In genomic region chr14:70822706-70823185, GRCh38 we compare ENCODE assay signal across 8 cellular contexts. TPM values are rescaled to one million over a fixed set of nuclear protein-coding genes. Genes with fewer than 3 reads are reported as not detected.
DNase-seq lines count a peak whose midpoint lies in the region; ATAC-seq and TF ChIP-seq lines count a peak whose summit lies in the region.

No MANE protein-coding gene starts in this region.

- H3K27ac ChIP-seq in foreskin keratinocyte, result no peak overlapping the region
- no peak overlapping the region for H3K27ac ChIP-seq in ovary

- H3K4me3 ChIP-seq in AG09309 (ENCODE audit: control insufficient read depth, low read depth, low read length), result peak overlapping the region; percentile 84
- peak overlapping the region; percentile 43 for H3K4me3 ChIP-seq in ovary

- no peaks in the 10 kb centered on the region for H3K9me3 Mint-ChIP-seq in activated CD8-positive, alpha-beta T cell treated with anti-CD3 and anti-CD28 coated beads for 36 hours

- 7 to 9% (median 7%) methylated on average over 19 of the region's 19 CpGs for WGBS in ovary, 3 donors

- TF ChIP-seq CTCF in AG09309 (IDR thresholded peaks at IDR 0.05; ENCODE audit: control insufficient read depth, insufficient read depth, low read depth, low read length, missing control alignments) (no peak), foreskin keratinocyte (conservative IDR thresholded peaks at IDR 0.05) (no peak), ovary (IDR thresholded peaks at IDR 0.05) (no peak)
- no peak for TF ChIP-seq CTCF in activated CD8-positive, alpha-beta T cell treated with anti-CD3 and anti-CD28 coated beads for 36 hours (IDR thresholded peaks at IDR 0.05)

- no peaks in the 10 kb centered on the region for H3K4me1 ChIP-seq in foreskin keratinocyte
- peaks cover 2% of the 10 kb centered on the region for H3K4me1 ChIP-seq in ovary (ENCODE audit: insufficient read depth)

- DNase-seq in AG09309 (ENCODE audit: low read depth) (no peak), HT-29 (ENCODE audit: low spot score) (peak; percentile 24), foreskin keratinocyte (no peak), ovary (peak; percentile 24 to 61 (median 34)), pons (ENCODE audit: low spot score) (no peak)
- no peak for DNase-seq in activated CD8-positive, alpha-beta T cell treated with anti-CD3 and anti-CD28 coated beads for 36 hours

- no peak for TF ChIP-seq EP300 in ovary (IDR thresholded peaks at IDR 0.05)

- POLR2A ChIA-PET in activated CD8-positive, alpha-beta T cell treated with anti-CD3 and anti-CD28 coated beads for 36 hours (lab: Charles Lee), result interaction anchor here (0.6 to 3.0 kb wide), 3 partner anchors 14 to 62 kb away, joined by 3 to 21 read pairs (median 14); partner anchors contain the start of gene MAP3K9

- no peak for ATAC-seq in activated CD8-positive, alpha-beta T cell treated with anti-CD3 and anti-CD28 coated beads for 36 hours
- ATAC-seq in foreskin keratinocyte (peak; percentile 45), GM18858 (IDR thresholded peaks at IDR 0.05; ENCODE audit: unreplicated experiment) (no peak), HG03469 (IDR thresholded peaks at IDR 0.05; ENCODE audit: unreplicated experiment) (no peak)

- H3K9me3 ChIP-seq in ovary, result no peaks in the 10 kb centered on the region

- peaks cover 30% of the 10 kb centered on the region for H3K27me3 Mint-ChIP-seq in activated CD8-positive, alpha-beta T cell treated with anti-CD3 and anti-CD28 coated beads for 36 hours

- H3K4me1 Mint-ChIP-seq in activated CD8-positive, alpha-beta T cell treated with anti-CD3 and anti-CD28 coated beads for 36 hours (ENCODE audit: low read depth), result peaks cover 15% of the 10 kb centered on the region

- no peak overlapping the region for H3K27ac Mint-ChIP-seq in activated CD8-positive, alpha-beta T cell treated with anti-CD3 and anti-CD28 coated beads for 36 hours

- TF ChIP-seq POLR2A in ovary (IDR thresholded peaks at IDR 0.05), result no peak

- peak overlapping the region; percentile 73 for H3K4me3 Mint-ChIP-seq in activated CD8-positive, alpha-beta T cell treated with anti-CD3 and anti-CD28 coated beads for 36 hours

- H3K36me3 ChIP-seq in ovary, result no peaks in the 10 kb centered on the region

- peaks cover 3% of the 10 kb centered on the region for H3K36me3 Mint-ChIP-seq in activated CD8-positive, alpha-beta T cell treated with anti-CD3 and anti-CD28 coated beads for 36 hours (ENCODE audit: low read depth)

- H3K27me3 ChIP-seq in foreskin keratinocyte (peaks cover 12% of the 10 kb centered on the region), ovary (no peaks in the 10 kb centered on the region)

- CTCF ChIA-PET in activated CD8-positive, alpha-beta T cell treated with anti-CD3 and anti-CD28 coated beads for 36 hours (lab: Charles Lee), result interaction anchor here (0.7 to 7.1 kb wide), 3 partner anchors 84 to 154 kb away, joined by 3 to 72 read pairs (median 9); partner anchors contain the start of gene PCNX1

- intact Hi-C loops in activated CD8-positive, alpha-beta T cell treated with anti-CD3 and anti-CD28 coated beads for 36 hours (cut with micrococcal nuclease), result no loop called here
- intact Hi-C loops in ovary (cut with DNase I), result loop anchor here in 3 of 4 donors (5.0 to 10.0 kb wide), 2 partner anchors 85 to 152 kb away; partner anchors contain the start of gene PCNX1 (in 1 of the 3)

RNA-seq across cellular contexts. Expression of gene MAP3K9, which starts 13.4 kb away (rescaled TPM):
- total RNA-seq in HT-29 (2014; rRNA removed; shearing (Covaris generic)), result 5.9 and 6.8 TPM in 2 replicates
- 1 to 10 TPM; 8.0 to 9.6 TPM for total RNA-seq in activated CD8-positive, alpha-beta T cell treated with anti-CD3 and anti-CD28 coated beads for 36 hours
- total RNA-seq in foreskin keratinocyte (6.5 and 6.7 TPM in 2 replicates), ovary (1 to 10 TPM in 6 of 7 donors, under 1 TPM in 1; 0.95 to 3.7 (median 2.0) TPM)
- polyA plus RNA-seq in foreskin keratinocyte (0.99 and 1.4 TPM in 2 replicates), ovary (1 to 10 TPM in 1 of 2 donors, under 1 TPM in 1; 0.80 to 1.6 TPM)

Comparison
In these comparisons a context has a peak if more than half of its experiments do, and no peak if none do; other contexts are left out.
1. DNase-seq: peak in HT-29 (single experiment) and ovary (5 of 5); none in AG09309 (single experiment), activated CD8-positive, alpha-beta T cell treated with anti-CD3 and anti-CD28 coated beads for 36 hours (single experiment), foreskin keratinocyte (0 of 2) and pons (single experiment).